In the genomic region with DNA sequence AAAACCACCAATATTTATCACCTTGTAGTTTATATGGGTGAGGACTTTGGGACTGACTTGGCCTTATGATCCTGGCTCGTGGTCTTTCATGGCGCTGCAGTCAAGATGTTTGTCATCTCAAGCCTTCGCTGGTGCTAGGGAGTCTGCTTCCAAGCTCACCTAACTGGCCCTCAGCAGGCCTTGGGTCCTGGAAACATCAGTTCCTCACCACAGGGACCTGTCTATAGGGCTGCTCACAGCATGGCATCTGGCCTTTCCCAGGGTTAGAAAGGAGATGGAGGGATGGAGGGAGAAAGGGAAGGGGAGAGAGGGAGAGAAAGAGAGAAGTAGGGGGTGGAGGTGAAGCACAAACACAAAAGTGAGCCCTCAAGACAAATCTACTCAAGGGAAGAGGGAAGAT, we compare ENCODE assay signal across 17 cellular contexts. TPM values are rescaled to one million over a fixed set of nuclear protein-coding genes. Genes with fewer than 3 reads are reported as not detected.
A peak's percentile ranks its signal among the peaks of the same experiment; 100 is the strongest.
DNase-seq lines count a peak whose midpoint lies in the region; TF ChIP-seq lines count a peak whose summit lies in the region.
"Had no signal": no experiment of that assay in that cellular context is flagged by ENCODE, and none has a peak within 500 bp of the region (broad histone marks: within the 10 kb centered on the region; RNA-seq: fewer than 3 reads in every experiment).

No MANE protein-coding gene starts in this region.

- no peak overlapping the region for H3K27ac ChIP-seq in HEK293 (ENCODE audit: extremely low read depth, low read depth, low read length)
- H3K27ac ChIP-seq: HL-60, sigmoid colon, VCaP had no signal

- H3K36me3 ChIP-seq in HEK293 (ENCODE audit: control insufficient read depth in 2 of 2, insufficient read depth in 1 of 2, low read length in 2 of 2), result peaks cover 0 to 5% of the 10 kb centered on the region in 2 experiments; a peak in 1 of 3 replicates
- H3K36me3 ChIP-seq: sigmoid colon, transverse colon had no signal

- peaks cover 72% of the 10 kb centered on the region for H3K4me1 Mint-ChIP-seq in T-helper 2 cell treated with Interferon-gamma antibody and Interleukin-4, amounts not matched to agents 5 μg/mL and 100 μg/mL, for 36 hours (ENCODE audit: low read depth)
- peaks cover 84% of the 10 kb centered on the region for H3K4me1 Mint-ChIP-seq in activated naive CD8-positive, alpha-beta T cell (ENCODE audit: low read depth)
- peaks cover 22% of the 10 kb centered on the region for H3K4me1 Mint-ChIP-seq in osteocyte (ENCODE audit: unreplicated experiment)

- H3K4me1 ChIP-seq in HEK293 (ENCODE audit: control insufficient read depth, insufficient read depth, low read length), result no peaks in the 10 kb centered on the region

- peak overlapping the region; percentile 96 for H3K27ac Mint-ChIP-seq in T-helper 2 cell treated with Interferon-gamma antibody and Interleukin-4, amounts not matched to agents 5 μg/mL and 100 μg/mL, for 36 hours
- H3K27ac Mint-ChIP-seq in activated naive CD8-positive, alpha-beta T cell, result peak overlapping the region; percentile 91
- H3K27ac Mint-ChIP-seq in osteocyte (ENCODE audit: unreplicated experiment), result no peak overlapping the region

- TF ChIP-seq CTCF in HEK293 (tag by site-specific recombination; IDR thresholded peaks at IDR 0.05) (no peak), osteocyte (IDR thresholded peaks at IDR 0.05) (no peak)

- DNase-seq in T-helper 2 cell treated with Interferon-gamma antibody and Interleukin-4, amounts not matched to agents 5 μg/mL and 100 μg/mL, for 36 hours (ENCODE audit: low spot score), result no peak
- DNase-seq in T-helper 2 cell (no peak), osteocyte (ENCODE audit: extremely low spot score, unreplicated experiment) (peak; percentile 49), COLO668 (lab: John Stamatoyannopoulos, UW; ENCODE audit: unreplicated experiment) (no peak), D341Med (ENCODE audit: low spot score) (no peak)
- DNase-seq in stimulated activated CD4-positive, alpha-beta T cell treated with anti-CD3 and anti-CD28 coated beads, Interleukin-2, amount 100 ng/mL, for 24 hours, result no peak
- DNase-seq: aorta; NCI-H1105 treated with DMSO at 0.1 percent for 48 hours; NCI-H69; sigmoid colon; stimulated activated CD4-positive, alpha-beta T cell treated with anti-CD3 and anti-CD28 coated beads, Interleukin-2, amount 100 ng/mL, for 48 hours; transverse colon had no signal

- peaks cover 6% of the 10 kb centered on the region for H3K36me3 Mint-ChIP-seq in T-helper 2 cell treated with Interferon-gamma antibody and Interleukin-4, amounts not matched to agents 5 μg/mL and 100 μg/mL, for 36 hours (ENCODE audit: low read depth)
- peaks cover 4% of the 10 kb centered on the region for H3K36me3 Mint-ChIP-seq in activated naive CD8-positive, alpha-beta T cell
- no peaks in the 10 kb centered on the region for H3K36me3 Mint-ChIP-seq in osteocyte (ENCODE audit: unreplicated experiment)

- no peaks in the 10 kb centered on the region for H3K9me3 Mint-ChIP-seq in T-helper 2 cell treated with Interferon-gamma antibody and Interleukin-4, amounts not matched to agents 5 μg/mL and 100 μg/mL, for 36 hours
- no peaks in the 10 kb centered on the region for H3K9me3 Mint-ChIP-seq in activated naive CD8-positive, alpha-beta T cell (ENCODE audit: low read depth)
- no peaks in the 10 kb centered on the region for H3K9me3 Mint-ChIP-seq in osteocyte (ENCODE audit: unreplicated experiment)

- CTCF ChIA-PET in HEK293 (lab: Yijun Ruan, JAX), result no interaction called here

- peak overlapping the region; percentile 39 for H3K4me3 Mint-ChIP-seq in T-helper 2 cell treated with Interferon-gamma antibody and Interleukin-4, amounts not matched to agents 5 μg/mL and 100 μg/mL, for 36 hours
- H3K4me3 Mint-ChIP-seq in activated naive CD8-positive, alpha-beta T cell, result peak overlapping the region; percentile 44
- no peak overlapping the region for H3K4me3 Mint-ChIP-seq in osteocyte (ENCODE audit: unreplicated experiment)

- H3K9me3 ChIP-seq in HEK293 (ENCODE audit: control insufficient read depth, insufficient read depth, low read depth, low read length), result no peaks in the 10 kb centered on the region
- H3K9me3 ChIP-seq: sigmoid colon, transverse colon had no signal

- H3K27me3 Mint-ChIP-seq in T-helper 2 cell treated with Interferon-gamma antibody and Interleukin-4, amounts not matched to agents 5 μg/mL and 100 μg/mL, for 36 hours (ENCODE audit: low read depth), result no peaks in the 10 kb centered on the region
- H3K27me3 Mint-ChIP-seq in activated naive CD8-positive, alpha-beta T cell, result no peaks in the 10 kb centered on the region
- H3K27me3 Mint-ChIP-seq in osteocyte (ENCODE audit: unreplicated experiment), result no peaks in the 10 kb centered on the region

- no peak overlapping the region for H3K4me3 ChIP-seq in HEK293 (ENCODE audit: low read depth, low read length)
- H3K4me3 ChIP-seq: K562, sigmoid colon, transverse colon had no signal

- POLR2A ChIA-PET in HEK293 (lab: Yijun Ruan, JAX), result no interaction called here

TF ChIP-seq in HEK293, 187 proteins besides CTCF, POLR2A, EP300 and RAD21:
- no peak for TF ChIP-seq ZNF670 (tag by site-specific recombination; IDR thresholded peaks at IDR 0.05; ENCODE audit: low read depth)
- no peak for TF ChIP-seq ZNF157 (tag by site-specific recombination; IDR thresholded peaks at IDR 0.05)
- 0 out of 2 replicates have a peak, but pooled peaks have one; percentile 19 for TF ChIP-seq PRDM1 (tag by site-specific recombination; IDR thresholded peaks at IDR 0.05)
- TF ChIP-seq MEIS1 (CRISPR knock-in tag; IDR thresholded peaks at IDR 0.05; ENCODE audit: borderline replicate concordance), result no peak
- no peak for TF ChIP-seq ZNF202 (tag by site-specific recombination; IDR thresholded peaks at IDR 0.05; ENCODE audit: borderline replicate concordance)

RNA-seq across cellular contexts. Expression of gene VCPKMT, which starts 31.7 kb away (rescaled TPM):
- total RNA-seq in osteocyte, result 10.1 and 12.2 TPM in 2 replicates
